10 cellular contexts compared by ENCODE assay signal in the genomic region with DNA sequence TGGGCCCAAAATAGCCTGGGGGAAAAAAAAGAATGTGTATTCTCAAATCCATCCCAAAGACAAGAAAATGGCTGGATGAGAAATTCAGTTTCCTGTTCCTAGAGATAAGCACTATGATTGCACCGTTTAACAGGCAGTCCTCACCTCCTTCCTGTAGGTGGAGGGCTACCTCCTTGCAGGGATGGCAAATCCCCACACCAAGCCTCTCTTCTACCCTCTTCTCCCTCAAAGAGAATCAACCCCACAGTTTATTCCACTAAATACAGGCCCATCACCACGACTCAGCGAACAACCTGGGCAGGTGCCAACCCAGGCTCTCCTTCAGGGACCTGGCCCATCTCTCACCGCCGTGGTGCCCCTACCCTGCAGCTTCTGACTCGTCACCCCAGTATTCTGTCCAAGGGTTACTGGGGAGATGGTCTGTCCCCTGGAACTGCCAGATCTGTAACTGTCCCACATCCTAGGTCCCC. TPM values are rescaled to one million over a fixed set of nuclear protein-coding genes. Genes with fewer than 3 reads are reported as not detected.
DNase-seq lines count a peak whose midpoint lies in the region; ATAC-seq and TF ChIP-seq lines count a peak whose summit lies in the region.
"Had no signal": no experiment of that assay in that cellular context is flagged by ENCODE, and none has a peak within 500 bp of the region (broad histone marks: within the 10 kb centered on the region; RNA-seq: fewer than 3 reads in every experiment).

No MANE protein-coding gene starts in this region.

- CTCF ChIA-PET in WTC11 (lab: Charles Lee): interaction anchor here (1.3 to 6.2 kb wide), 3 partner anchors 17 to 130 kb away, joined by 5 to 47 read pairs (median 8); partner anchors contain the start of genes RNF207 and RPL22

- H3K4me3 Mint-ChIP-seq in HFFc6 (no peak overlapping the region), WTC11 (no peak overlapping the region)

- peak; percentile 52 for ATAC-seq in WTC11
- peak; percentile 33 for ATAC-seq in left colon
- ATAC-seq in GM21515 (IDR thresholded peaks at IDR 0.05; ENCODE audit: unreplicated experiment): no peak

- H3K27ac Mint-ChIP-seq in HFFc6 (peak overlapping the region; percentile 24; the same call in 1 of the 2 replicates), WTC11 (peak overlapping the region; percentile 74; the same call in 1 of the 2 replicates)

- no peaks in the 10 kb centered on the region for H3K9me3 Mint-ChIP-seq in HFFc6
- no peaks in the 10 kb centered on the region for H3K9me3 Mint-ChIP-seq in WTC11

- intact Hi-C loops in left colon (cut with DNase I, micrococcal nuclease): no loop called here

- H3K36me3 Mint-ChIP-seq in HFFc6 (ENCODE audit: low read depth) (peaks cover 31% of the 10 kb centered on the region), WTC11 (peaks cover 22% of the 10 kb centered on the region)

- H3K27me3 Mint-ChIP-seq in HFFc6 (ENCODE audit: insufficient read depth) (peaks cover 14% of the 10 kb centered on the region), WTC11 (ENCODE audit: low read depth) (peaks cover 34% of the 10 kb centered on the region)

- TF ChIP-seq CTCF in HFFc6 (IDR thresholded peaks at IDR 0.05) (no peak; the same call in 1 of the 2 replicates), WTC11 (IDR thresholded peaks at IDR 0.05) (no peak)

- DNase-seq in DMS 273 (lab: John Stamatoyannopoulos, UW; ENCODE audit: unreplicated experiment) (peak; percentile 72), DMS 273 treated with DMSO at 0.1 percent for 48 hours (lab: John Stamatoyannopoulos, UW) (no peak), HFFc6 (peak; percentile 25), WTC11 (ENCODE audit: low spot score) (no peak), left colon (no peak), pons (ENCODE audit: low spot score) (no peak), NCI-H2107 treated with DMSO at 0.1 percent for 48 hours (lab: John Stamatoyannopoulos, UW; ENCODE audit: unreplicated experiment) (no peak)
- DNase-seq: islet precursor cell, NCI-H2029 treated with DMSO at 0.1 percent for 48 hours had no signal

- POLR2A ChIA-PET in WTC11 (lab: Charles Lee): interaction anchor here (0.5 kb wide), 1 partner anchor 44 kb away, joined by 3 read pairs; no protein-coding TSS in a partner anchor

- H3K4me1 Mint-ChIP-seq in HFFc6 (ENCODE audit: low read depth): peaks cover 54% of the 10 kb centered on the region
- H3K4me1 Mint-ChIP-seq in WTC11: peaks cover 52% of the 10 kb centered on the region

TF ChIP-seq in WTC11, 78 proteins besides CTCF, POLR2A, EP300 and RAD21 (continues in another document):
- TF ChIP-seq, protein P1, sequence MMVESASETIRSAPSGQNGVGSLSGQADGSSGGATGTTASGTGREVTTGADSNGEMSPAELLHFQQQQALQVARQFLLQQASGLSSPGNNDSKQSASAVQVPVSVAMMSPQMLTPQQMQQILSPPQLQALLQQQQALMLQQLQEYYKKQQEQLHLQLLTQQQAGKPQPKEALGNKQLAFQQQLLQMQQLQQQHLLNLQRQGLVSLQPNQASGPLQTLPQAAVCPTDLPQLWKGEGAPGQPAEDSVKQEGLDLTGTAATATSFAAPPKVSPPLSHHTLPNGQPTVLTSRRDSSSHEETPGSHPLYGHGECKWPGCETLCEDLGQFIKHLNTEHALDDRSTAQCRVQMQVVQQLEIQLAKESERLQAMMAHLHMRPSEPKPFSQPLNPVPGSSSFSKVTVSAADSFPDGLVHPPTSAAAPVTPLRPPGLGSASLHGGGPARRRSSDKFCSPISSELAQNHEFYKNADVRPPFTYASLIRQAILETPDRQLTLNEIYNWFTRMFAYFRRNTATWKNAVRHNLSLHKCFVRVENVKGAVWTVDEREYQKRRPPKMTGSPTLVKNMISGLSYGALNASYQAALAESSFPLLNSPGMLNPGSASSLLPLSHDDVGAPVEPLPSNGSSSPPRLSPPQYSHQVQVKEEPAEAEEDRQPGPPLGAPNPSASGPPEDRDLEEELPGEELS (CRISPR knock-in tag; IDR thresholded peaks at IDR 0.05): no peak
- TF ChIP-seq ZNF219 (CRISPR knock-in tag; IDR thresholded peaks at IDR 0.05; ENCODE audit: borderline replicate concordance): no peak
- TF ChIP-seq MXD4 (CRISPR knock-in tag; IDR thresholded peaks at IDR 0.05; ENCODE audit: borderline replicate concordance): no peak
- peak; percentile 74; the same call in 1 of the 2 replicates for TF ChIP-seq EMX1 (CRISPR knock-in tag; IDR thresholded peaks at IDR 0.05)
- no peak for TF ChIP-seq OVOL2 (CRISPR knock-in tag; IDR thresholded peaks at IDR 0.05; ENCODE audit: borderline replicate concordance)
- TF ChIP-seq PREB (CRISPR knock-in tag; IDR thresholded peaks at IDR 0.05; ENCODE audit: borderline replicate concordance): no peak
- TF ChIP-seq E2F1 (CRISPR knock-in tag; IDR thresholded peaks at IDR 0.05): no peak
- TF ChIP-seq ATF1 (CRISPR knock-in tag; IDR thresholded peaks at IDR 0.05): no peak
- TF ChIP-seq MYBL2 (CRISPR knock-in tag; IDR thresholded peaks at IDR 0.05): no peak
- no peak for TF ChIP-seq RELA (CRISPR knock-in tag; IDR thresholded peaks at IDR 0.05; ENCODE audit: borderline replicate concordance)
- TF ChIP-seq ELF4 (CRISPR knock-in tag; IDR thresholded peaks at IDR 0.05; ENCODE audit: low read depth): no peak
- no peak for TF ChIP-seq ZNF423 (CRISPR knock-in tag; IDR thresholded peaks at IDR 0.05)
- no peak for TF ChIP-seq ARID4B (CRISPR knock-in tag; IDR thresholded peaks at IDR 0.05; ENCODE audit: borderline replicate concordance)

RNA-seq across cellular contexts. Expression of gene CHD5, which starts 3.4 kb away (rescaled TPM):
- total RNA-seq in HFFc6 (2021; fragmentation: NEBNext Ultra II Directional; extraction: Animal tissue kit (Norgen Biotek cat#: 25700)): under 1 TPM in 4 of 6 experiments, not detected in 2; 0.05 to 0.36 (median 0.16) TPM
- 1.6 to 2.4 TPM (median 1.6 TPM) in 3 replicates for total RNA-seq in WTC11 (2021)
- total RNA-seq in left colon: under 1 TPM; 0.18 to 0.20 TPM

RNA-seq across cellular contexts. Expression of gene RPL22, which starts 15.8 kb away (rescaled TPM):
- 100 to 1,000 TPM; 233 to 341 (median 324) TPM for total RNA-seq in HFFc6 (2021; fragmentation: NEBNext Ultra II Directional; extraction: Animal tissue kit (Norgen Biotek cat#: 25700))
- 441 to 512 TPM (median 491 TPM) in 3 replicates for total RNA-seq in WTC11 (2021)
- 100 to 1,000 TPM; 297 to 352 TPM for total RNA-seq in left colon

RNA-seq across cellular contexts. Expression of gene RNF207, which starts 22.4 kb away (rescaled TPM):
- total RNA-seq in HFFc6 (2021; fragmentation: NEBNext Ultra II Directional; extraction: Animal tissue kit (Norgen Biotek cat#: 25700)): 1 to 10 TPM; 2.0 to 5.2 (median 2.9) TPM
- total RNA-seq in WTC11 (2021): 9.2 to 14.0 TPM (median 12.9 TPM) in 3 replicates
- 10 to 100 TPM; 40.8 to 65.3 TPM for total RNA-seq in left colon

RNA-seq across cellular contexts. Expression of gene ICMT, which starts 52.2 kb away (rescaled TPM):
- 100 to 1,000 TPM in 2 of 6 experiments, 10 to 100 TPM in 4; 89.8 to 116 (median 96.0) TPM for total RNA-seq in HFFc6 (2021; fragmentation: NEBNext Ultra II Directional; extraction: Animal tissue kit (Norgen Biotek cat#: 25700))
- total RNA-seq in WTC11 (2021) (105 to 113 TPM (median 107 TPM) in 3 replicates), left colon (10 to 100 TPM; 59.6 to 69.7 TPM)

Comparison
In these comparisons a context has a peak if more than half of its experiments do, and no peak if none do; other contexts are left out.
1. DNase-seq: peak in DMS 273 (single experiment) and HFFc6 (single experiment); none in DMS 273 treated with DMSO at 0.1 percent for 48 hours (single experiment), WTC11 (single experiment), left colon (0 of 2), pons (single experiment) and NCI-H2107 treated with DMSO at 0.1 percent for 48 hours (single experiment).